In the genomic region with DNA sequence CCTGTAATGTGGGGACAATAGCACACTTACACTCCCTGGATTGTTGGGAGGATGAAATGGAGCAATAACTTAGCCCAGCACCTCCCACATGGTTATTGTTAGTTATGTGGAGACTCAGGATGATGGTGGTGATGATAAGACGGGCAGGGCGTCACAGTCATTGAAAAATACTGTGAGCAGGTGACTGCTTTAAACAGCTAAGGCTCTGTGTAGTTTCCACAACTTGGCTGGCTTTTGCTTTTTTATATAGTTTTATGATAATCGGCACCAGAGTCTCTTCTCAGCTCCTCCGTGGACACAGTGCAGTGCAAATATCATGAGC, we compare ENCODE assay signal across 21 cellular contexts.
"Had no signal": no experiment of that assay in that cellular context is flagged by ENCODE, and none has a peak within 500 bp of the region (broad histone marks: within the 10 kb centered on the region; RNA-seq: fewer than 3 reads in every experiment).

No MANE protein-coding gene starts in this region.

- H3K9me3 ChIP-seq: ovary, right lobe of liver, spleen, testis had no signal

- H3K4me1 ChIP-seq: right lobe of liver had no signal

- H3K36me3 ChIP-seq: ovary, right lobe of liver, spleen had no signal

- ATAC-seq: left cardiac atrium; left ventricle myocardium superior; naive thymus-derived CD8-positive, alpha-beta T cell; right lobe of liver; stimulated activated memory B cell treated with anti-CD40 and anti-IgM and Interleukin-4, amounts not matched to agents 10 μg/mL and 1 μg/mL and 100 μg/mL, for 72 hours had no signal

- DNase-seq: cerebellar nuclear complex; effector CD4-positive, alpha-beta T cell; foreskin melanocyte; head of caudate nucleus; kidney; left cardiac atrium; left ventricle myocardium superior; mesendoderm; naive thymus-derived CD8-positive, alpha-beta T cell; ovary; retina; right lobe of liver; spleen; stimulated activated CD4-positive, alpha-beta T cell treated with anti-CD3 and anti-CD28 coated beads, Interleukin-15, amount 100 ng/mL, for 24 hours; stimulated activated CD4-positive, alpha-beta T cell treated with anti-CD3 and anti-CD28 coated beads, Interleukin-1b, Interleukin-23, amount 100 ng/mL, for 48 hours; stimulated activated CD4-positive, alpha-beta T cell treated with anti-CD3 and anti-CD28 coated beads, Interleukin-4, amount 100 ng/mL, for 24 hours; testis had no signal

- H3K4me3 ChIP-seq: coronary artery, hepatocyte, lung, ovary, right lobe of liver, spleen, testis had no signal

- H3K27ac ChIP-seq: coronary artery, hepatocyte, ovary, right lobe of liver, spleen, testis had no signal

- H3K27me3 ChIP-seq: hepatocyte, ovary, right lobe of liver, testis had no signal
